1 cellular context compared by ENCODE assay signal in genomic region chr17:82520041-82520910, GRCh38.
TF ChIP-seq lines count a peak whose summit lies in the region.

No MANE protein-coding gene starts in this region.

TF ChIP-seq in HepG2, 621 proteins besides CTCF, POLR2A, EP300 and RAD21 (continued from another document and continues in another):
- TF ChIP-seq ZNF609 (CRISPR knock-in tag; IDR thresholded peaks at IDR 0.05; ENCODE audit: borderline replicate concordance): no peak
- TF ChIP-seq MEIS1 (CRISPR knock-in tag; IDR thresholded peaks at IDR 0.05; ENCODE audit: borderline replicate concordance): no peak
- TF ChIP-seq ZNF468 (CRISPR knock-in tag; IDR thresholded peaks at IDR 0.05): 0 out of 2 replicates have a peak, but pooled peaks have one; percentile 59
- no peak for TF ChIP-seq ZNF264 (CRISPR knock-in tag; IDR thresholded peaks at IDR 0.05)
- peak; percentile 59 for TF ChIP-seq AGO2 (optimal IDR thresholded peaks at IDR 0.05; ENCODE audit: low read depth, low read length)
- TF ChIP-seq MED13 (CRISPR knock-in tag; IDR thresholded peaks at IDR 0.05): no peak
- no peak for TF ChIP-seq SRSF4 (IDR thresholded peaks at IDR 0.05; ENCODE audit: low read depth, low read length, poor library complexity, severe bottlenecking)
- TF ChIP-seq SAFB2 (CRISPR knock-in tag; IDR thresholded peaks at IDR 0.05; ENCODE audit: borderline replicate concordance, low read depth): no peak
- no peak for TF ChIP-seq ZNF770 (CRISPR knock-in tag; IDR thresholded peaks at IDR 0.05)
- TF ChIP-seq ARNT (IDR thresholded peaks at IDR 0.05): no peak
- TF ChIP-seq CSRNP2 (CRISPR knock-in tag; conservative IDR thresholded peaks at IDR 0.05; ENCODE audit: low read depth): no peak
- peak; percentile 33 to 68; a peak in 2 of 4 replicates for TF ChIP-seq HMGXB4 (CRISPR knock-in tag; IDR thresholded peaks at IDR 0.05; ENCODE audit: borderline replicate concordance in 1 of 2, low read depth in 1 of 2)
- TF ChIP-seq ZNF282 (IDR thresholded peaks at IDR 0.05; ENCODE audit: partially characterized antibody): no peak
- TF ChIP-seq SMYD3 (CRISPR knock-in tag; IDR thresholded peaks at IDR 0.05): no peak
- 0 out of 2 replicates have a peak, but pooled peaks have one; percentile 3 for TF ChIP-seq ZNF547 (CRISPR knock-in tag; IDR thresholded peaks at IDR 0.05)
- TF ChIP-seq MTERF4 (CRISPR knock-in tag; IDR thresholded peaks at IDR 0.05): no peak
- no peak for TF ChIP-seq HNF1A (IDR thresholded peaks at IDR 0.05; ENCODE audit: low read depth)
- TF ChIP-seq HNF1A (CRISPR knock-in tag; IDR thresholded peaks at IDR 0.05; ENCODE audit: borderline replicate concordance): no peak
- TF ChIP-seq HINFP (CRISPR knock-in tag; IDR thresholded peaks at IDR 0.05; ENCODE audit: low read depth): no peak
- no peak for TF ChIP-seq TP53 (CRISPR knock-in tag; conservative IDR thresholded peaks at IDR 0.05)
- TF ChIP-seq RCOR2 (CRISPR knock-in tag; IDR thresholded peaks at IDR 0.05): 0 out of 2 replicates have a peak, but pooled peaks have one; percentile 10
- TF ChIP-seq ZBTB34 (CRISPR knock-in tag; IDR thresholded peaks at IDR 0.05): no peak
- TF ChIP-seq WIZ (CRISPR knock-in tag; IDR thresholded peaks at IDR 0.05): 0 out of 2 replicates have a peak, but pooled peaks have one; percentile 14
- TF ChIP-seq ZNF660 (CRISPR knock-in tag; IDR thresholded peaks at IDR 0.05; ENCODE audit: borderline replicate concordance, low read depth): no peak
- no peak for TF ChIP-seq ARNT2 (CRISPR knock-in tag; IDR thresholded peaks at IDR 0.05; ENCODE audit: low read depth)
- peak; percentile 52; the same call in 1 of the 2 replicates for TF ChIP-seq ZNF776 (CRISPR knock-in tag; IDR thresholded peaks at IDR 0.05)
- TF ChIP-seq ATM (IDR thresholded peaks at IDR 0.05; ENCODE audit: borderline replicate concordance): no peak
- no peak for TF ChIP-seq ZNF710 (CRISPR knock-in tag; IDR thresholded peaks at IDR 0.05; ENCODE audit: borderline replicate concordance)
- 0 out of 2 replicates have a peak, but pooled peaks have one; percentile 56 for TF ChIP-seq IRF1 (CRISPR knock-in tag; IDR thresholded peaks at IDR 0.05; ENCODE audit: low read depth)
- TF ChIP-seq ZNF83 (CRISPR knock-in tag; IDR thresholded peaks at IDR 0.05; ENCODE audit: borderline replicate concordance): no peak
- TF ChIP-seq MAZ (IDR thresholded peaks at IDR 0.05; ENCODE audit: borderline replicate concordance, low read depth, low read length): no peak
- TF ChIP-seq MAZ (CRISPR knock-in tag; IDR thresholded peaks at IDR 0.05; ENCODE audit: low read depth): peak; percentile 26; the same call in 1 of the 2 replicates
